27 cellular contexts compared by ENCODE assay signal in the genomic region with DNA sequence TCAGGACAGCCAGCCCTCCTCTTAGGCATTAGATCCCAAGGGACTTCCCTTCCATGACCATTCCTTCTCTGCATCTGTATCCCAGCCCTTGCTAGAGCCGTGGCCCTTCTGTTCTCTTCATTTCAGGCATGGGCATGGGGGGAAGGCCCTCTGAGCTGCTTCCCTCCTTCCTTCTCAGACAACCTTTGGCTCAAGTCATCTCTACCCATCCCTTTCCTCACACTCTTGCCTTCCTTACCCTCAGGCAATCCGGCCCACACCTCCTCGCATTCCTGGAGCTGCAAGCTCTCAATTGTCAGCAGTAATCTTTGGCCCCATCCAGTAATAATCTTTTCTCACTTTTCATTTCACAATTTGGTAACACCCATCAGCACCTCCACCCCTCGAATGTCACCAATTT.
DNase-seq lines count a peak whose midpoint lies in the region; ATAC-seq and TF ChIP-seq lines count a peak whose summit lies in the region.
"Had no signal": no experiment of that assay in that cellular context is flagged by ENCODE, and none has a peak within 500 bp of the region (broad histone marks: within the 10 kb centered on the region; RNA-seq: fewer than 3 reads in every experiment).

No MANE protein-coding gene starts in this region.

- H3K4me2 ChIP-seq in mammary epithelial cell (ENCODE audit: insufficient read depth, low read depth, low read length), result no peak overlapping the region
- H3K4me2 ChIP-seq: KMS-11 had no signal

- dilution Hi-C loops in mammary epithelial cell (cut with HindIII; ENCODE audit: low sequenced_read_pairs), result no loop called here

- no peaks in the 10 kb centered on the region for H4K20me1 ChIP-seq in mammary epithelial cell (ENCODE audit: insufficient read depth, low read length)

- DNase-seq in Right ventricle myocardium superior (no peak), left cardiac atrium (no peak), mammary epithelial cell (peak; percentile 14), nephron progenitor cell (no peak), psoas muscle (no peak), dermis blood vessel endothelial cell (no peak), DMS79 treated with DMSO at 0.1 percent for 48 hours (lab: John Stamatoyannopoulos, UW) (no peak)
- DNase-seq: activated CD8-positive, alpha-beta T cell treated with anti-CD3 and anti-CD28 coated beads, Interleukin-2, amount 10 ng/mL, durations not matched to agents 7 days and 5 days; activated naive CD8-positive, alpha-beta T cell treated with anti-CD3 and anti-CD28 coated beads, Interleukin-2, amount 10 ng/mL, durations not matched to agents 7 days and 5 days; CD4-positive, alpha-beta memory T cell; effector memory CD4-positive, alpha-beta T cell; left lung; NCI-H1417; NCI-H2029 treated with DMSO at 0.1 percent for 48 hours; NCI-H2227 treated with DMSO at 0.1 percent for 48 hours; NCI-H526; pancreas; SIG-M5; stimulated activated naive CD8-positive, alpha-beta T cell treated with anti-CD3 and anti-CD28 coated beads, Interleukin-15, Interleukin-2, amounts not matched to agents 100 U/mL and 50 U/mL, for 24 hours; uterus had no signal

- no peaks in the 10 kb centered on the region for H3K36me3 Mint-ChIP-seq in nephron progenitor cell (ENCODE audit: low read depth)
- H3K36me3 Mint-ChIP-seq: CD4-positive, alpha-beta memory T cell had no signal

- H3K36me3 ChIP-seq in mammary epithelial cell (ENCODE audit: insufficient read depth, low read length), result no peaks in the 10 kb centered on the region
- no peaks in the 10 kb centered on the region for H3K36me3 ChIP-seq in psoas muscle (ENCODE audit: insufficient read depth in 1 of 2, low read depth in 1 of 2)
- H3K36me3 ChIP-seq: colonic mucosa, left lung, pancreas, uterus had no signal

- 64% methylated on average over 3 of the region's 4 CpGs for WGBS in mammary epithelial cell (ENCODE audit: low coverage, missing lambda C conversion rate)
- 95 to 100% (median 99%) methylated on average over 4 of the region's 4 CpGs for WGBS in psoas muscle, 3 donors

- H3K27me3 ChIP-seq in mammary epithelial cell (ENCODE audit: insufficient read depth, low read length) (no peaks in the 10 kb centered on the region), psoas muscle (ENCODE audit: insufficient read depth in 3 of 3, low read length in 2 of 3) (no peaks in the 10 kb centered on the region)
- H3K27me3 ChIP-seq: colonic mucosa, left lung, pancreas, uterus had no signal

- no peak for TF ChIP-seq CTCF in mammary epithelial cell (conservative IDR thresholded peaks at IDR 0.05 in 1 of 2, IDR thresholded peaks at IDR 0.05 in 1 of 2; ENCODE audit: extremely low read depth in 1 of 2, insufficient read depth in 1 of 2, low read depth in 1 of 2, low read length in 2 of 2)
- no peak for TF ChIP-seq CTCF in nephron progenitor cell (IDR thresholded peaks at IDR 0.05)
- no peak for TF ChIP-seq CTCF in psoas muscle (IDR thresholded peaks at IDR 0.05)

- in situ Hi-C loops in mammary epithelial cell (cut with MboI; ENCODE audit: low sequenced_read_pairs in 2 of 2), result no loop called here

- H3K9ac ChIP-seq in mammary epithelial cell (ENCODE audit: insufficient read depth, low read length), result no peak overlapping the region
- H3K9ac ChIP-seq: KMS-11 had no signal

- CTCF ChIA-PET in mammary epithelial cell (lab: Charles Lee; ENCODE audit: low non-redundant PET), result no interaction called here

- H3K27ac Mint-ChIP-seq in nephron progenitor cell, result peak overlapping the region; percentile 4
- H3K27ac Mint-ChIP-seq: activated CD8-positive, alpha-beta T cell treated with anti-CD3 and anti-CD28 coated beads, Interleukin-2, amount 10 ng/mL, durations not matched to agents 7 days and 5 days; activated naive CD8-positive, alpha-beta T cell treated with anti-CD3 and anti-CD28 coated beads, Interleukin-2, amount 10 ng/mL, durations not matched to agents 7 days and 5 days; B cell; CD4-positive, alpha-beta memory T cell had no signal

- H3K9me3 ChIP-seq in mammary epithelial cell (replicated peaks; ENCODE audit: insufficient read depth, low read length), result no peaks in the 10 kb centered on the region
- H3K9me3 ChIP-seq in psoas muscle, result no peaks in the 10 kb centered on the region
- H3K9me3 ChIP-seq: colonic mucosa, left lung, pancreas, uterus had no signal

- no peak overlapping the region for H3K4me3 Mint-ChIP-seq in nephron progenitor cell
- H3K4me3 Mint-ChIP-seq: activated CD8-positive, alpha-beta T cell treated with anti-CD3 and anti-CD28 coated beads, Interleukin-2, amount 10 ng/mL, durations not matched to agents 7 days and 5 days; activated naive CD8-positive, alpha-beta T cell treated with anti-CD3 and anti-CD28 coated beads, Interleukin-2, amount 10 ng/mL, durations not matched to agents 7 days and 5 days; B cell; CD4-positive, alpha-beta memory T cell had no signal

- peaks cover 64% of the 10 kb centered on the region for H3K4me1 Mint-ChIP-seq in nephron progenitor cell
- H3K4me1 Mint-ChIP-seq: activated naive CD8-positive, alpha-beta T cell treated with anti-CD3 and anti-CD28 coated beads, Interleukin-2, amount 10 ng/mL, durations not matched to agents 7 days and 5 days; CD4-positive, alpha-beta memory T cell had no signal

- no peaks in the 10 kb centered on the region for H3K79me2 ChIP-seq in mammary epithelial cell (ENCODE audit: insufficient read depth, low read length)

- peaks cover 11% of the 10 kb centered on the region for H3K27me3 Mint-ChIP-seq in nephron progenitor cell (ENCODE audit: low read depth, poor library complexity)
- H3K27me3 Mint-ChIP-seq: CD4-positive, alpha-beta memory T cell had no signal

- ATAC-seq in Right ventricle myocardium superior (ENCODE audit: poor library complexity) (peak; percentile 15), left cardiac atrium (no peak), psoas muscle (no peak), GM21786 (IDR thresholded peaks at IDR 0.05; ENCODE audit: unreplicated experiment) (no peak)
- ATAC-seq: activated CD4-positive, CD25-positive, alpha-beta regulatory T cell treated with anti-CD3 and anti-CD28 coated beads, Interleukin-2, amount 50 U/mL, for 24 hours; activated CD8-positive, alpha-beta T cell treated with anti-CD3 and anti-CD28 coated beads, Interleukin-2, amount 10 ng/mL, durations not matched to agents 7 days and 5 days; left lung; Panc1; stimulated activated naive CD8-positive, alpha-beta T cell treated with anti-CD3 and anti-CD28 coated beads, Interleukin-15, Interleukin-2, amounts not matched to agents 100 U/mL and 50 U/mL, for 24 hours had no signal

- no TSS peak for BruUV-seq in mammary epithelial cell (replicated peaks; lab: Mats Ljungman, UMichigan)

- peaks cover 6% of the 10 kb centered on the region for H3K4me1 ChIP-seq in mammary epithelial cell (ENCODE audit: insufficient read depth, low read length)
- H3K4me1 ChIP-seq in psoas muscle, result no peaks in the 10 kb centered on the region
- H3K4me1 ChIP-seq: colonic mucosa, left lung, pancreas, uterus had no signal

- H3K27ac ChIP-seq in mammary epithelial cell (ENCODE audit: insufficient read depth, low read depth, low read length) (no peak overlapping the region), psoas muscle (no peak overlapping the region)
- H3K27ac ChIP-seq: colonic mucosa, KMS-11, left lung, pancreas, skin epidermis, uterus had no signal

- H3K9me3 Mint-ChIP-seq in nephron progenitor cell, result peaks cover 6% of the 10 kb centered on the region
- H3K9me3 Mint-ChIP-seq: CD4-positive, alpha-beta memory T cell had no signal

- H3K4me3 ChIP-seq in mammary epithelial cell (replicated peaks in 1 of 3; ENCODE audit: insufficient read depth in 1 of 3, low read depth in 2 of 3, low read length in 3 of 3) (no peak overlapping the region), psoas muscle (no peak overlapping the region)
- H3K4me3 ChIP-seq: colonic mucosa, left lung, pancreas, skin epidermis, uterus had no signal

- H2AFZ ChIP-seq in mammary epithelial cell (ENCODE audit: low read depth, low read length), result peak overlapping the region; percentile 21

- intact Hi-C loops in Right ventricle myocardium superior (cut with DNase I), result no loop called here
- intact Hi-C loops in left cardiac atrium (cut with DNase I), result no loop called here
- intact Hi-C loops in mammary epithelial cell (cut with micrococcal nuclease), result no loop called here
- intact Hi-C loops in psoas muscle (cut with DNase I), result no loop called here
